Comparison of ENCODE assay signal across 16 cellular contexts in genomic region chr13:50303963-50304721, GRCh38.
DNase-seq lines count a peak whose midpoint lies in the region; ATAC-seq and TF ChIP-seq lines count a peak whose summit lies in the region.
"Had no signal": no experiment of that assay in that cellular context is flagged by ENCODE, and none has a peak within 500 bp of the region (broad histone marks: within the 10 kb centered on the region; RNA-seq: fewer than 3 reads in every experiment).

No MANE protein-coding gene starts in this region.

- H2BK5ac ChIP-seq in mesendoderm (ENCODE audit: low read length) = no peak overlapping the region

- no peak overlapping the region for H2BK120ac ChIP-seq in mesendoderm (ENCODE audit: low read depth, low read length)

- H3K18ac ChIP-seq in mesendoderm (ENCODE audit: low read length) = no peak overlapping the region

- H4K8ac ChIP-seq in mesendoderm (ENCODE audit: low read depth, low read length) = no peak overlapping the region

- H3K27me3 Mint-ChIP-seq in T-helper 17 cell (no peaks in the 10 kb centered on the region), immature natural killer cell (ENCODE audit: low read depth in 3 of 3) (peaks cover 2 to 8% (median 6%) of the 10 kb centered on the region in 3 donors)
- H3K27me3 Mint-ChIP-seq: CD4-positive, CD25-positive, alpha-beta regulatory T cell; CD8-positive, alpha-beta memory T cell had no signal

- H3K56ac ChIP-seq in mesendoderm (ENCODE audit: low read length) = no peak overlapping the region

- no peaks in the 10 kb centered on the region for H4K20me1 ChIP-seq in DND-41 (ENCODE audit: insufficient read depth, low read length)

- no peak overlapping the region for H3K27ac ChIP-seq in DND-41 (ENCODE audit: low read length)
- no peak overlapping the region for H3K27ac ChIP-seq in mesendoderm (ENCODE audit: low read depth, low read length)

- no peaks in the 10 kb centered on the region for H3K79me2 ChIP-seq in DND-41 (ENCODE audit: insufficient read depth, low read length)
- no peaks in the 10 kb centered on the region for H3K79me2 ChIP-seq in mesendoderm (ENCODE audit: control insufficient read depth, insufficient read depth, low read length)

- H3K4me3 ChIP-seq in DND-41 (ENCODE audit: low read depth in 1 of 2, low read length in 2 of 2) (no peak overlapping the region), mesendoderm (ENCODE audit: low read length) (no peak overlapping the region)
- H3K4me3 ChIP-seq: GM12878 had no signal

- peaks cover 10% of the 10 kb centered on the region for H3K4me1 ChIP-seq in DND-41 (ENCODE audit: insufficient read depth, low read length)
- no peaks in the 10 kb centered on the region for H3K4me1 ChIP-seq in mesendoderm (ENCODE audit: control insufficient read depth, low read depth, low read length)

- H3K4me2 ChIP-seq in DND-41 (ENCODE audit: insufficient read depth, low read length) (no peak overlapping the region), mesendoderm (ENCODE audit: low read length) (no peak overlapping the region)

- H4K5ac ChIP-seq in mesendoderm (ENCODE audit: low read length) = no peak overlapping the region

- no CpG with 5 or more reads among the region's 5 CpGs for WGBS in mesendoderm (ENCODE audit: extremely low coverage, insufficient coverage, low lambda C conversion rate)

- H2AFZ ChIP-seq in DND-41 (ENCODE audit: low read depth, low read length) = no peak overlapping the region

- no peak for TF ChIP-seq CTCF in DND-41 (IDR thresholded peaks at IDR 0.05; ENCODE audit: borderline replicate concordance, extremely low read depth, low read length, poor library complexity, severe bottlenecking)

- peaks cover 0 to 2% (median 0%) of the 10 kb centered on the region in 6 donors for H3K9me3 Mint-ChIP-seq in immature natural killer cell
- H3K9me3 Mint-ChIP-seq: CD8-positive, alpha-beta memory T cell; H9 had no signal

- peaks cover 13% of the 10 kb centered on the region for H3K4me1 Mint-ChIP-seq in T-helper 17 cell
- H3K4me1 Mint-ChIP-seq in immature natural killer cell = peaks cover 23 to 35% of the 10 kb centered on the region in 2 donors
- H3K4me1 Mint-ChIP-seq: H9 had no signal

- H3K9me3 ChIP-seq in DND-41 (ENCODE audit: insufficient read depth, low read length, severe bottlenecking) = no peaks in the 10 kb centered on the region
- H3K9me3 ChIP-seq in T-helper 17 cell (ENCODE audit: control insufficient read depth, low read length, poor library complexity, severe bottlenecking) = no peaks in the 10 kb centered on the region
- H3K9me3 ChIP-seq: BE2C had no signal

- H3K27me3 ChIP-seq in DND-41 (ENCODE audit: insufficient read depth, low read length, poor library complexity) = no peaks in the 10 kb centered on the region
- no peaks in the 10 kb centered on the region for H3K27me3 ChIP-seq in mesendoderm (ENCODE audit: insufficient read depth, low read length, poor library complexity)
- H3K27me3 ChIP-seq: BE2C had no signal

- H3K36me3 Mint-ChIP-seq in T-helper 17 cell (ENCODE audit: low read depth) (no peaks in the 10 kb centered on the region), immature natural killer cell (no peaks in the 10 kb centered on the region)
- H3K36me3 Mint-ChIP-seq: CD4-positive, CD25-positive, alpha-beta regulatory T cell; CD8-positive, alpha-beta memory T cell had no signal

- H3K4me3 Mint-ChIP-seq in T-helper 17 cell (no peak overlapping the region), immature natural killer cell (peak overlapping the region in 1 of 5 donors; percentile 6)
- H3K4me3 Mint-ChIP-seq: CD4-positive, CD25-positive, alpha-beta regulatory T cell; CD8-positive, alpha-beta memory T cell; H9 had no signal

- no peak overlapping the region for H3K27ac Mint-ChIP-seq in T-helper 17 cell
- no peak overlapping the region for H3K27ac Mint-ChIP-seq in immature natural killer cell
- H3K27ac Mint-ChIP-seq: CD4-positive, CD25-positive, alpha-beta regulatory T cell; H9 had no signal

- H2AK5ac ChIP-seq in mesendoderm (ENCODE audit: low read length) = no peak overlapping the region

- H3K36me3 ChIP-seq in DND-41 (ENCODE audit: insufficient read depth, low read length) = no peaks in the 10 kb centered on the region
- no peaks in the 10 kb centered on the region for H3K36me3 ChIP-seq in mesendoderm (ENCODE audit: control insufficient read depth, insufficient read depth, low read length)
- H3K36me3 ChIP-seq: BE2C had no signal

- H3K9ac ChIP-seq in DND-41 (ENCODE audit: low read depth, low read length) (no peak overlapping the region), mesendoderm (ENCODE audit: low read length) (no peak overlapping the region)

- no peaks in the 10 kb centered on the region for H3K79me1 ChIP-seq in mesendoderm (ENCODE audit: low read length)

- 0 out of 3 replicates have a peak, but pooled peaks have one; percentile 27 for ATAC-seq in DND-41 (ENCODE audit: insufficient read depth, low read depth)
- ATAC-seq in T-helper 17 cell = peak; percentile 39
- ATAC-seq: GM12878 had no signal

- no peak overlapping the region for H2BK15ac ChIP-seq in mesendoderm (replicated peaks; ENCODE audit: low read depth)

- H3K4ac ChIP-seq in mesendoderm (ENCODE audit: low read depth, low read length) = no peak overlapping the region

- H3K23ac ChIP-seq in mesendoderm (ENCODE audit: low read length) = no peak overlapping the region

- DNase-seq in NCI-H524 (lab: John Stamatoyannopoulos, UW) = peak; percentile 5 to 59
- DNase-seq in NCI-H524 treated with DMSO at 0.1 percent for 48 hours (lab: John Stamatoyannopoulos, UW) = no peak
- no peak for DNase-seq in DND-41
- no peak for DNase-seq in T-helper 17 cell
- peak in 2 of 3 donors; percentile 10 to 42 for DNase-seq in immature natural killer cell
- DNase-seq in Ammon's horn (ENCODE audit: low spot score) = no peak
- DNase-seq in mesendoderm = no peak
- DNase-seq: BE2C; C1 segment of cervical spinal cord; CD4-positive, CD25-positive, alpha-beta regulatory T cell; CD8-positive, alpha-beta memory T cell; COR-L47; DMS79 treated with DMSO at 0.1 percent for 48 hours; EL; H9 had no signal

Comparison
In these comparisons a context has a peak if more than half of its experiments do, and no peak if none do; other contexts are left out.
1. DNase-seq: peak in NCI-H524 (2 of 2) and immature natural killer cell (2 of 3); none in NCI-H524 treated with DMSO at 0.1 percent for 48 hours (single experiment), DND-41 (single experiment), T-helper 17 cell (0 of 3), Ammon's horn (single experiment) and mesendoderm (single experiment).